In genomic region chr19:8395621-8396082, GRCh38 we compare ENCODE assay signal across 16 cellular contexts. TPM values are rescaled to one million over a fixed set of nuclear protein-coding genes. Genes with fewer than 3 reads are reported as not detected.
DNase-seq lines count a peak whose midpoint lies in the region; ATAC-seq and TF ChIP-seq lines count a peak whose summit lies in the region.
"Had no signal": no experiment of that assay in that cellular context is flagged by ENCODE, and none has a peak within 500 bp of the region (broad histone marks: within the 10 kb centered on the region; RNA-seq: fewer than 3 reads in every experiment).

No MANE protein-coding gene starts in this region.

- H3K36me3 ChIP-seq in GM23248 (ENCODE audit: low read depth) (no peaks in the 10 kb centered on the region), gastrocnemius medialis (peaks cover 0 to 9% of the 10 kb centered on the region in 2 donors)

- no peaks in the 10 kb centered on the region; the same call in 1 of the 2 replicates for H4K20me1 ChIP-seq in GM23248 (ENCODE audit: insufficient read depth)

- H3K4me1 ChIP-seq in GM23248 (ENCODE audit: insufficient read depth) (peaks cover 33% of the 10 kb centered on the region), gastrocnemius medialis (peaks cover 62 to 66% of the 10 kb centered on the region in 2 donors)

- H3F3A ChIP-seq in GM23248 (ENCODE audit: insufficient read depth) = peaks cover 20% of the 10 kb centered on the region

- ATAC-seq in T-helper 17 cell (no peak), gastrocnemius medialis (no peak)

- intact Hi-C loops in gastrocnemius medialis (cut with DNase I; ENCODE audit: low total_unique reads) = loop anchor here (1.0 kb wide), 1 partner anchor 41 kb away; no protein-coding TSS in a partner anchor

- WGBS in GM23248 (ENCODE audit: low coverage in 1 of 2, low lambda C conversion rate in 2 of 2, missing lambda C conversion rate in 2 of 2), 2 experiments = 97 to 98% methylated on average over 14 of the region's 14 CpGs

- H3K9me3 ChIP-seq in GM23248 (ENCODE audit: low read depth) (no peaks in the 10 kb centered on the region), T-helper 17 cell (ENCODE audit: control insufficient read depth, low read length, poor library complexity, severe bottlenecking) (no peaks in the 10 kb centered on the region), gastrocnemius medialis (no peaks in the 10 kb centered on the region)
- H3K9me3 ChIP-seq: vagina had no signal

- TF ChIP-seq POLR2A in gastrocnemius medialis (IDR thresholded peaks at IDR 0.05) = no peak

- H3K36me3 Mint-ChIP-seq in T-helper 17 cell (ENCODE audit: low read depth) = peaks cover 3% of the 10 kb centered on the region

- H3K27ac Mint-ChIP-seq in T-helper 17 cell = peak overlapping the region; percentile 96
- H3K27ac Mint-ChIP-seq: stimulated activated naive CD8-positive, alpha-beta T cell treated with anti-CD3 and anti-CD28 coated beads, Interleukin-15, Interleukin-2, amounts not matched to agents 100 ng/mL and 50 ng/mL, for 24 hours had no signal

- no peak overlapping the region for H3K9ac ChIP-seq in GM23248

- no peaks in the 10 kb centered on the region for H3K9me2 ChIP-seq in GM23248 (ENCODE audit: insufficient read depth)

- H3K4me2 ChIP-seq in GM23248 (ENCODE audit: unreplicated experiment) = no peak overlapping the region

- in situ Hi-C loops in GM23248 (cut with MboI) (no loop called here), gastrocnemius medialis (cut with MboI; ENCODE audit: low sequenced_read_pairs in 4 of 4) (loop anchor here in 2 of 4 donors (5.0 kb wide), 2 partner anchors 38 to 43 kb away; no protein-coding TSS in a partner anchor)

- H3K27me3 ChIP-seq in GM23248 (replicated peaks; ENCODE audit: insufficient read depth) = no peaks in the 10 kb centered on the region
- no peaks in the 10 kb centered on the region for H3K27me3 ChIP-seq in layer of hippocampus (ENCODE audit: control insufficient read depth, insufficient read depth, low read length)
- no peaks in the 10 kb centered on the region for H3K27me3 ChIP-seq in gastrocnemius medialis
- H3K27me3 ChIP-seq: vagina had no signal

- H3K27ac ChIP-seq in GM23248 = peak overlapping the region; percentile 65; the same call in 1 of the 2 replicates
- H3K27ac ChIP-seq in layer of hippocampus (ENCODE audit: low read depth, low read length) = peak overlapping the region; percentile 66
- H3K27ac ChIP-seq in gastrocnemius medialis = peak overlapping the region; percentile 96 to 100 (median 100)
- H3K27ac ChIP-seq: vagina had no signal

- H3K4me1 Mint-ChIP-seq in T-helper 17 cell = peaks cover 28% of the 10 kb centered on the region

- no peaks in the 10 kb centered on the region for H3K27me3 Mint-ChIP-seq in T-helper 17 cell
- H3K27me3 Mint-ChIP-seq: stimulated activated naive CD8-positive, alpha-beta T cell treated with anti-CD3 and anti-CD28 coated beads, Interleukin-15, Interleukin-2, amounts not matched to agents 100 ng/mL and 50 ng/mL, for 24 hours had no signal

- no peak overlapping the region for H3K4me3 Mint-ChIP-seq in T-helper 17 cell
- H3K4me3 Mint-ChIP-seq: stimulated activated naive CD8-positive, alpha-beta T cell treated with anti-CD3 and anti-CD28 coated beads, Interleukin-15, Interleukin-2, amounts not matched to agents 100 ng/mL and 50 ng/mL, for 24 hours had no signal

- H3K4me3 ChIP-seq in GM23248 (no peak overlapping the region), gastrocnemius medialis (no peak overlapping the region)
- H3K4me3 ChIP-seq: vagina had no signal

- TF ChIP-seq CTCF in gastrocnemius medialis (IDR thresholded peaks at IDR 0.05 in 4 of 5, conservative IDR thresholded peaks at IDR 0.05 in 1 of 5) = no peak

- peaks cover 96% of the 10 kb centered on the region for H3K79me2 ChIP-seq in GM23248 (ENCODE audit: insufficient read depth)

- no peak overlapping the region for H2AFZ ChIP-seq in GM23248

- DNase-seq in GM23248 (no peak), T-helper 17 cell (no peak), gastrocnemius medialis (no peak), NCI-H526 (lab: John Stamatoyannopoulos, UW) (no peak), pons (ENCODE audit: low spot score) (no peak), NCI-H1105 treated with DMSO at 0.1 percent for 48 hours (lab: John Stamatoyannopoulos, UW) (no peak)
- no peak for DNase-seq in activated CD4-positive, alpha-beta T cell treated with anti-CD3 and anti-CD28 coated beads, Interleukin-2, amount 50 U/mL, for 48 hours
- DNase-seq: mesendoderm, NCI-H2029 treated with DMSO at 0.1 percent for 48 hours, NCI-H510A treated with DMSO at 0.1 percent for 48 hours, retina had no signal

RNA-seq across cellular contexts. Expression of gene RAB11B, which starts 5.5 kb away (rescaled TPM):
- 10.4 and 13.3 TPM in 2 replicates for total RNA-seq in GM23248 (2014; rRNA removed; shearing (Covaris generic))
- polyA plus RNA-seq in GM23248 (2016; fragmentation: Nextera tagmentation; extraction: Ambion mirVana) = 84.9 and 85.9 TPM in 2 replicates
- total RNA-seq in T-helper 17 cell = 10 to 100 TPM; 81.6 to 90.1 TPM
- total RNA-seq in gastrocnemius medialis = 10 to 100 TPM; 13.4 to 42.9 (median 31.0) TPM

RNA-seq across cellular contexts. Expression of gene MARCHF2, which starts 17.5 kb away (rescaled TPM):
- 64.2 and 87.4 TPM in 2 replicates for total RNA-seq in GM23248 (2014; rRNA removed; shearing (Covaris generic))
- polyA plus RNA-seq in GM23248 (2016; fragmentation: Nextera tagmentation; extraction: Ambion mirVana) = 33.1 and 33.4 TPM in 2 replicates
- 100 to 1,000 TPM in 1 of 2 donors, 10 to 100 TPM in 1; 26.9 to 108 TPM for total RNA-seq in T-helper 17 cell
- 100 to 1,000 TPM; 173 to 183 (median 176) TPM for total RNA-seq in gastrocnemius medialis

RNA-seq across cellular contexts. Expression of gene ANGPTL4, which starts 31.7 kb away (rescaled TPM):
- 11.4 and 13.1 TPM in 2 replicates for total RNA-seq in GM23248 (2014; rRNA removed; shearing (Covaris generic))
- polyA plus RNA-seq in GM23248 (2016; fragmentation: Nextera tagmentation; extraction: Ambion mirVana) = 37.9 and 39.9 TPM in 2 replicates
- total RNA-seq in T-helper 17 cell = not detected
- 10 to 100 TPM; 19.7 to 91.8 (median 41.9) TPM for total RNA-seq in gastrocnemius medialis
- total RNA-seq: SK-MEL-5 had no signal
- polyA plus RNA-seq: neural cell had no signal

RNA-seq across cellular contexts. Expression of gene HNRNPM, which starts 49.1 kb away (rescaled TPM):
- total RNA-seq in GM23248 (2014; rRNA removed; shearing (Covaris generic)) = 69.4 and 71.0 TPM in 2 replicates
- polyA plus RNA-seq in GM23248 (2016; fragmentation: Nextera tagmentation; extraction: Ambion mirVana) = 116 and 117 TPM in 2 replicates
- 100 to 1,000 TPM; 248 to 259 TPM for total RNA-seq in T-helper 17 cell
- 10 to 100 TPM; 42.5 to 74.6 (median 57.8) TPM for total RNA-seq in gastrocnemius medialis

RNA-seq across cellular contexts. Expression of gene KANK3, which starts 52.6 kb away (rescaled TPM):
- total RNA-seq in GM23248 (2014; rRNA removed; shearing (Covaris generic)) = 0.11 and 0.63 TPM in 2 replicates
- polyA plus RNA-seq in GM23248 (2016; fragmentation: Nextera tagmentation; extraction: Ambion mirVana) = not detected in 2 replicates
- total RNA-seq in T-helper 17 cell (1 to 10 TPM; 2.6 to 2.9 TPM), gastrocnemius medialis (10 to 100 TPM in 3 of 4 donors, 1 to 10 TPM in 1; 7.1 to 16.0 (median 13.7) TPM)

Comparison
In these comparisons a context has a peak if more than half of its experiments do, and no peak if none do; other contexts are left out.
1. RNA of gene ANGPTL4, which starts 31.7 kb away (total RNA-seq): 19.7 to 91.8 TPM in gastrocnemius medialis and 11.4 to 13.1 TPM in GM23248; not detected in T-helper 17 cell; every median in the first group is over 10 times any median in the second.
2. Peak in every context shown above with its lines, with median percentiles within 50 percentile points of each other: H3K27ac ChIP-seq.